ENCODE assay signal across 31 cellular contexts in genomic region chr5:141409598-141410306, GRCh38. TPM values are rescaled to one million over a fixed set of nuclear protein-coding genes. Genes with fewer than 3 reads are reported as not detected.
DNase-seq lines count a peak whose midpoint lies in the region; ATAC-seq and TF ChIP-seq lines count a peak whose summit lies in the region.
"Had no signal": no experiment of that assay in that cellular context is flagged by ENCODE, and none has a peak within 500 bp of the region (broad histone marks: within the 10 kb centered on the region; RNA-seq: fewer than 3 reads in every experiment).

No MANE protein-coding gene starts in this region.

- no peak for TF ChIP-seq CTCF in coronary artery (IDR thresholded peaks at IDR 0.05)
- no peak for TF ChIP-seq CTCF in natural killer cell (IDR thresholded peaks at IDR 0.05)
- no peak for TF ChIP-seq CTCF in psoas muscle (IDR thresholded peaks at IDR 0.05)
- no peak for TF ChIP-seq CTCF in CD4-positive, alpha-beta T cell (IDR thresholded peaks at IDR 0.05)

- ATAC-seq in natural killer cell: no peak
- ATAC-seq in psoas muscle: no peak
- ATAC-seq in GM18907 (IDR thresholded peaks at IDR 0.05; ENCODE audit: unreplicated experiment): no peak
- no peak for ATAC-seq in CD4-positive, alpha-beta T cell (ENCODE audit: poor library complexity)
- ATAC-seq: left lung, right lobe of liver, SK-N-SH treated with all-trans-retinoic acid at 6 μM for 48 hours, upper lobe of right lung had no signal

- intact Hi-C loops in natural killer cell (cut with micrococcal nuclease) (loop anchor here (5.0 kb wide), 1 partner anchor 103 kb away; no protein-coding TSS in a partner anchor), psoas muscle (cut with DNase I) (no loop called here)
- intact Hi-C loops in CD4-positive, alpha-beta T cell (cut with DNase I, micrococcal nuclease): loop anchor here (2.0 to 10.0 kb wide), 4 partner anchors 45 to 153 kb away; partner anchors contain the start of genes PCDHGA5 (in 1 of the 2) and TAF7 (in 1 of the 2)

- H3K9me3 Mint-ChIP-seq in IgD-negative memory B cell: peaks cover 9 to 34% (median 10%) of the 10 kb centered on the region in 3 donors
- peaks cover 2 to 7% of the 10 kb centered on the region in 2 donors for H3K9me3 Mint-ChIP-seq in natural killer cell
- peaks cover 14% of the 10 kb centered on the region for H3K9me3 Mint-ChIP-seq in CD4-positive, alpha-beta T cell

- POLR2A ChIA-PET in CD4-positive, alpha-beta T cell (lab: Charles Lee): no interaction called here

- H3K4me3 ChIP-seq in coronary artery (peak overlapping the region; percentile 34), psoas muscle (peak overlapping the region; percentile 62)
- H3K4me3 ChIP-seq: left lung, right lobe of liver, upper lobe of right lung had no signal

- H3K27ac Mint-ChIP-seq in IgD-negative memory B cell (peak overlapping the region in 2 of 3 donors; percentile 69 to 76), natural killer cell (peak overlapping the region; percentile 70 to 82)
- no peak overlapping the region for H3K27ac Mint-ChIP-seq in CD4-positive, alpha-beta T cell
- H3K27ac Mint-ChIP-seq: activated CD4-positive, alpha-beta memory T cell treated with anti-CD3 and anti-CD28 coated beads, Interleukin-2, amount 10 ng/mL, durations not matched to agents 7 days and 5 days had no signal

- 33 to 39% (median 39%) methylated on average over 64 of the region's 64 CpGs for WGBS in psoas muscle, 3 donors

- H3K27me3 Mint-ChIP-seq in IgD-negative memory B cell (peaks cover 58% of the 10 kb centered on the region), natural killer cell (ENCODE audit: low read depth in 2 of 2) (peaks cover 47 to 52% of the 10 kb centered on the region in 2 donors)
- peaks cover 79% of the 10 kb centered on the region for H3K27me3 Mint-ChIP-seq in CD4-positive, alpha-beta T cell

- H3K27ac ChIP-seq in coronary artery (no peak overlapping the region), psoas muscle (no peak overlapping the region)
- no peak overlapping the region for H3K27ac ChIP-seq in CD4-positive, alpha-beta T cell (ENCODE audit: low read depth, low read length)
- H3K27ac ChIP-seq: HL-60, left lung, parathyroid adenoma, right lobe of liver, upper lobe of right lung had no signal

- H3K27me3 ChIP-seq in psoas muscle (ENCODE audit: insufficient read depth in 3 of 3, low read length in 2 of 3): peaks cover 0 to 18% (median 2%) of the 10 kb centered on the region in 3 donors
- peaks cover 84% of the 10 kb centered on the region for H3K27me3 ChIP-seq in CD4-positive, alpha-beta T cell (ENCODE audit: control insufficient read depth, insufficient read depth, low read length)
- H3K27me3 ChIP-seq: BE2C, right lobe of liver had no signal

- no peaks in the 10 kb centered on the region for H3K4me1 ChIP-seq in psoas muscle
- H3K4me1 ChIP-seq: BE2C, parathyroid adenoma, right lobe of liver, upper lobe of right lung had no signal

- H3K4me3 Mint-ChIP-seq in IgD-negative memory B cell (no peak overlapping the region), natural killer cell (no peak overlapping the region)
- H3K4me3 Mint-ChIP-seq in CD4-positive, alpha-beta T cell: no peak overlapping the region
- H3K4me3 Mint-ChIP-seq: activated CD4-positive, alpha-beta memory T cell treated with anti-CD3 and anti-CD28 coated beads, Interleukin-2, amount 10 ng/mL, durations not matched to agents 7 days and 5 days; activated T-helper 1 cell treated with anti-CD3 and anti-CD28 coated beads, Interleukin-12 subunit alpha, Interleukin-12 subunit beta, Interleukin-2, Interleukin-4 antibody, amounts not matched to agents 30 ng/mL and 10 ng/mL and 1 ng/mL, durations not matched to agents 14 hours and 24 hours and 36 hours had no signal

- H3K36me3 Mint-ChIP-seq in IgD-negative memory B cell: peaks cover 6% of the 10 kb centered on the region
- H3K36me3 Mint-ChIP-seq in natural killer cell: peaks cover 31% of the 10 kb centered on the region
- H3K36me3 Mint-ChIP-seq in CD4-positive, alpha-beta T cell (ENCODE audit: low read depth): peaks cover 29% of the 10 kb centered on the region

- H3K36me3 ChIP-seq in psoas muscle (ENCODE audit: insufficient read depth in 1 of 2, low read depth in 1 of 2): no peaks in the 10 kb centered on the region
- H3K36me3 ChIP-seq: BE2C, left lung, right lobe of liver, upper lobe of right lung had no signal

- peaks cover 7 to 13% (median 7%) of the 10 kb centered on the region in 3 donors for H3K4me1 Mint-ChIP-seq in IgD-negative memory B cell
- H3K4me1 Mint-ChIP-seq in natural killer cell: peaks cover 34 to 49% of the 10 kb centered on the region in 2 donors
- peaks cover 24% of the 10 kb centered on the region for H3K4me1 Mint-ChIP-seq in CD4-positive, alpha-beta T cell (ENCODE audit: low read depth)

- no peak for DNase-seq in coronary artery (ENCODE audit: low spot score)
- no peak for DNase-seq in natural killer cell
- DNase-seq in psoas muscle: no peak
- no peak for DNase-seq in cerebellum (ENCODE audit: low spot score)
- no peak for DNase-seq in iPS-NIHi11 (ENCODE audit: low spot score)
- DNase-seq in CD4-positive, alpha-beta T cell: no peak
- DNase-seq: activated CD4-positive, alpha-beta memory T cell treated with anti-CD3 and anti-CD28 coated beads, Interleukin-2, amount 10 ng/mL, durations not matched to agents 7 days and 5 days; activated CD4-positive, CD25-positive, alpha-beta regulatory T cell treated with anti-CD3 and anti-CD28 coated beads, Interleukin-2, amount 50 U/mL, for 72 hours; activated CD8-positive, alpha-beta memory T cell treated with anti-CD3 and anti-CD28 coated beads, Interleukin-2, amount 50 U/mL, for 4 hours; activated naive CD4-positive, alpha-beta T cell treated with anti-CD3 and anti-CD28 coated beads, Interleukin-2, amount 50 U/mL, for 16 hours; BE2C; effector memory CD4-positive, alpha-beta T cell; EL; erythroblast; H7; Karpas-422; naive B cell; NCI-H146; NCI-H446; NCI-H748 treated with DMSO at 0.1 percent for 48 hours; Right ventricle myocardium superior; stimulated activated CD4-positive, alpha-beta T cell treated with anti-CD3 and anti-CD28 coated beads, Interleukin-4, amount 100 ng/mL, for 1 hour; upper lobe of right lung had no signal

- CTCF ChIA-PET in CD4-positive, alpha-beta T cell (lab: Charles Lee): no interaction called here

- peaks cover 7% of the 10 kb centered on the region for H3K9me3 ChIP-seq in psoas muscle
- peaks cover 37% of the 10 kb centered on the region for H3K9me3 ChIP-seq in CD4-positive, alpha-beta T cell (ENCODE audit: control insufficient read depth, low read length)
- H3K9me3 ChIP-seq: BE2C had no signal

RNA-seq across cellular contexts. Expression of gene PCDHGB6, which starts 1.9 kb away (rescaled TPM):
- 0.39 TPM for polyA plus RNA-seq in IgD-negative memory B cell
- total RNA-seq in natural killer cell: 1 to 10 TPM; 2.1 to 5.9 (median 2.9) TPM
- 1 to 10 TPM; 2.0 to 4.1 (median 2.9) TPM for total RNA-seq in psoas muscle
- under 1 TPM; 0.46 to 0.83 (median 0.82) TPM for polyA plus RNA-seq in psoas muscle
- 21.7 TPM for total RNA-seq in cerebellum
- under 1 TPM in 1 of 2 experiments, not detected in 1; 0.06 TPM for total RNA-seq in CD4-positive, alpha-beta T cell
- total RNA-seq: activated CD4-positive, alpha-beta memory T cell treated with anti-CD3 and anti-CD28 coated beads, Interleukin-2, amount 10 ng/mL, durations not matched to agents 7 days and 5 days had no signal

RNA-seq across cellular contexts. Expression of gene PCDHGA10, which starts 3.0 kb away (rescaled TPM):
- polyA plus RNA-seq in IgD-negative memory B cell: 0.15 TPM
- total RNA-seq in natural killer cell: 1 to 10 TPM in 2 of 3 donors, under 1 TPM in 1; 0.61 to 2.6 (median 2.1) TPM
- 1 to 10 TPM in 3 of 4 donors, under 1 TPM in 1; 0.86 to 3.9 (median 2.8) TPM for total RNA-seq in psoas muscle
- polyA plus RNA-seq in psoas muscle: under 1 TPM; 0.27 to 0.56 (median 0.39) TPM
- 21.4 TPM for total RNA-seq in cerebellum
- under 1 TPM in 1 of 2 experiments, not detected in 1; 0.08 TPM for total RNA-seq in CD4-positive, alpha-beta T cell

RNA-seq across cellular contexts. Expression of gene PCDHGA9, which starts 7.2 kb away (rescaled TPM):
- polyA plus RNA-seq in IgD-negative memory B cell (0.29 TPM), psoas muscle (under 1 TPM; 0.11 to 0.42 (median 0.36) TPM)
- total RNA-seq in natural killer cell (1 to 10 TPM in 2 of 3 donors, under 1 TPM in 1; 0.61 to 1.7 (median 1.0) TPM), psoas muscle (1 to 10 TPM; 1.5 to 3.5 (median 1.9) TPM), cerebellum (24.6 TPM)
- not detected for total RNA-seq in CD4-positive, alpha-beta T cell
- total RNA-seq: activated CD4-positive, alpha-beta memory T cell treated with anti-CD3 and anti-CD28 coated beads, Interleukin-2, amount 10 ng/mL, durations not matched to agents 7 days and 5 days had no signal

RNA-seq across cellular contexts. Expression of gene PCDHGB7, which starts 7.7 kb away (rescaled TPM):
- polyA plus RNA-seq in IgD-negative memory B cell (0.21 TPM), psoas muscle (1 to 10 TPM in 1 of 3 donors, under 1 TPM in 2; 0.70 to 1.1 (median 0.90) TPM)
- total RNA-seq in natural killer cell (1 to 10 TPM in 2 of 3 donors, under 1 TPM in 1; 0.68 to 1.6 (median 1.2) TPM), psoas muscle (1 to 10 TPM; 3.8 to 7.2 (median 5.7) TPM), cerebellum (22.7 TPM)
- not detected for total RNA-seq in CD4-positive, alpha-beta T cell

RNA-seq across cellular contexts. Expression of gene PCDHGA11, which starts 11.1 kb away (rescaled TPM):
- polyA plus RNA-seq in IgD-negative memory B cell: 0.15 TPM
- 1 to 10 TPM in 1 of 3 donors, under 1 TPM in 2; 0.40 to 1.2 (median 0.83) TPM for total RNA-seq in natural killer cell
- total RNA-seq in psoas muscle: 1 to 10 TPM in 3 of 4 donors, under 1 TPM in 1; 0.94 to 4.4 (median 2.9) TPM
- polyA plus RNA-seq in psoas muscle: under 1 TPM; 0.21 to 0.72 (median 0.45) TPM
- total RNA-seq in cerebellum: 29.1 TPM
- not detected for total RNA-seq in CD4-positive, alpha-beta T cell
- total RNA-seq: activated CD4-positive, alpha-beta memory T cell treated with anti-CD3 and anti-CD28 coated beads, Interleukin-2, amount 10 ng/mL, durations not matched to agents 7 days and 5 days had no signal

Comparison
In these comparisons a context has a peak if more than half of its experiments do, and no peak if none do; other contexts are left out.
1. intact Hi-C loops: an anchor here in natural killer cell (5.0 kb wide) and CD4-positive, alpha-beta T cell (2.0 to 10.0 kb wide); none called in psoas muscle.